Comparison of ENCODE assay signal across 8 cellular contexts in the genomic region with DNA sequence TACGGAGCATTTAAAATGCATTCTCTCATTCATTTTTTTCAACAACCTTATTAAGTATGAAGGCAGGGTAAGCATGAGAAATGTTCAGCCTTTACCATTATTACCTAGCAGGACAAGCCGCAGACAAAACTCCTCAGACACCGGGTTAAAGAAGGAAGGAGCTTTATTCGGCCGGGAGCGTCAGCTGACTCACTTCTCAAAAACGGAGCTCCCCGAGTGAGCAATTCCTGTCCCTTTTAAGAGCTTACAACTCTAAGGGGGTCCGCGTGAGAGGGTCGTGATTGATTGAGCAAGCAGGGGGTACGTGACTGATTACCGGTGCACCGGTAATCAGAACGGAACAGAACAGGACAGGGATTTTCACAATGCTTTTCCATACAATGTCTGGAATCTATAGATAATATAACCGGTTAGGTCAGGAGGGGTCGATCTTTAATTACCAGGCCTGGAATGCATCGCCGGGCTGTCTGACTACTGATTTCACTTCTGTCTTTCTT. TPM values are rescaled to one million over a fixed set of nuclear protein-coding genes. Genes with fewer than 3 reads are reported as not detected.
DNase-seq lines count a peak whose midpoint lies in the region; ATAC-seq and TF ChIP-seq lines count a peak whose summit lies in the region.
"Not testable (repeated sequence)": the region's sequence is repeated elsewhere in the genome, so short reads cannot be mapped to it uniquely, and the experiment has no call there.

No MANE protein-coding gene starts in this region.

- not testable (repeated sequence) for H3K27me3 ChIP-seq in kidney epithelial cell (ENCODE audit: control insufficient read depth, insufficient read depth, low read length); gastrocnemius medialis

- H3K27me3 Mint-ChIP-seq in activated CD4-positive, alpha-beta memory T cell treated with anti-CD3 and anti-CD28 coated beads, Interleukin-2, amount 10 ng/mL, durations not matched to agents 7 days and 5 days = not testable (repeated sequence)

- in situ Hi-C loops in ACHN (cut with HindIII; ENCODE audit: low pct_ligation_motif_present, low pct_unique_long_range_greater_than_20kb, low sequenced_read_pairs) = not testable (repeated sequence)
- in situ Hi-C loops in gastrocnemius medialis (cut with MboI; ENCODE audit: low sequenced_read_pairs in 4 of 4) = loop anchor here in 1 of 4 donors (10.0 kb wide), 1 partner anchor 57 kb away; no protein-coding TSS in a partner anchor

- not testable (repeated sequence) for TF ChIP-seq POLR2A in gastrocnemius medialis (IDR thresholded peaks at IDR 0.05)

- peak; percentile 44 for DNase-seq in ACHN
- peak; percentile 50 for DNase-seq in NCI-H748 treated with DMSO at 0.1 percent for 48 hours (lab: John Stamatoyannopoulos, UW)
- DNase-seq in activated CD4-positive, alpha-beta memory T cell treated with anti-CD3 and anti-CD28 coated beads, Interleukin-2, amount 10 ng/mL, durations not matched to agents 7 days and 5 days = peak; percentile 31
- peak; percentile 18 for DNase-seq in dermis blood vessel endothelial cell
- DNase-seq in kidney epithelial cell (ENCODE audit: low read depth); gastrocnemius medialis: not testable (repeated sequence)

- CTCF ChIA-PET in activated CD4-positive, alpha-beta memory T cell treated with anti-CD3 and anti-CD28 coated beads, Interleukin-2, amount 10 ng/mL, durations not matched to agents 7 days and 5 days (lab: Charles Lee) = interaction anchor here (0.6 to 4.0 kb wide), 12 partner anchors 15 to 806 kb away, joined by 3 to 83 read pairs (median 4); partner anchors contain the start of genes GGT7, MMP24OS, SCAND1 and TRPC4AP

- peak; percentile 18 for ATAC-seq in GM18873 (IDR thresholded peaks at IDR 0.05; ENCODE audit: low FRiP score, unreplicated experiment)
- peak; percentile 17 for ATAC-seq in HG02970 (IDR thresholded peaks at IDR 0.05; ENCODE audit: low FRiP score, unreplicated experiment)
- peak; percentile 15 to 28 for ATAC-seq in gastrocnemius medialis

- POLR2A ChIA-PET in activated CD4-positive, alpha-beta memory T cell treated with anti-CD3 and anti-CD28 coated beads, Interleukin-2, amount 10 ng/mL, durations not matched to agents 7 days and 5 days (lab: Charles Lee) = interaction anchor here (0.9 to 2.2 kb wide), 28 partner anchors 9 to 807 kb away, joined by 3 to 29 read pairs (median 4); partner anchors contain the start of genes ACSS2, CEP250, EIF6 and MMP24OS

- TF ChIP-seq CTCF in kidney epithelial cell (IDR thresholded peaks at IDR 0.05; ENCODE audit: insufficient read depth, low read length, poor library complexity, severe bottlenecking); gastrocnemius medialis (IDR thresholded peaks at IDR 0.05 in 4 of 5, conservative IDR thresholded peaks at IDR 0.05 in 1 of 5): not testable (repeated sequence)

- H3K36me3 ChIP-seq in kidney epithelial cell (ENCODE audit: control insufficient read depth, insufficient read depth, low read length); gastrocnemius medialis: not testable (repeated sequence)

- peaks cover 33% of the 10 kb centered on the region for H3K4me1 Mint-ChIP-seq in activated CD4-positive, alpha-beta memory T cell treated with anti-CD3 and anti-CD28 coated beads, Interleukin-2, amount 10 ng/mL, durations not matched to agents 7 days and 5 days

- not testable (repeated sequence) for H3K9me3 ChIP-seq in gastrocnemius medialis

- peak overlapping the region; percentile 70 for H3K4me3 ChIP-seq in kidney epithelial cell (ENCODE audit: low read depth, low read length)
- H3K4me3 ChIP-seq in gastrocnemius medialis = peak overlapping the region; percentile 74 to 84 (median 76)

- peak overlapping the region; percentile 91 for H3K27ac Mint-ChIP-seq in activated CD4-positive, alpha-beta memory T cell treated with anti-CD3 and anti-CD28 coated beads, Interleukin-2, amount 10 ng/mL, durations not matched to agents 7 days and 5 days

- H3K4me3 Mint-ChIP-seq in activated CD4-positive, alpha-beta memory T cell treated with anti-CD3 and anti-CD28 coated beads, Interleukin-2, amount 10 ng/mL, durations not matched to agents 7 days and 5 days = peak overlapping the region; percentile 99

- intact Hi-C loops in gastrocnemius medialis (cut with DNase I; ENCODE audit: low total_unique reads) = loop anchor here (1.0 to 10.0 kb wide), 5 partner anchors 25 to 307 kb away; partner anchors contain the start of genes CEP250, GGT7, PROCR and TRPC4AP

- peaks cover 25% of the 10 kb centered on the region for H3K36me3 Mint-ChIP-seq in activated CD4-positive, alpha-beta memory T cell treated with anti-CD3 and anti-CD28 coated beads, Interleukin-2, amount 10 ng/mL, durations not matched to agents 7 days and 5 days (ENCODE audit: low read depth)

- peak overlapping the region; percentile 65 to 79 (median 72) for H3K27ac ChIP-seq in gastrocnemius medialis

- not testable (repeated sequence) for H3K9me3 Mint-ChIP-seq in activated CD4-positive, alpha-beta memory T cell treated with anti-CD3 and anti-CD28 coated beads, Interleukin-2, amount 10 ng/mL, durations not matched to agents 7 days and 5 days

- H3K4me1 ChIP-seq in gastrocnemius medialis = peaks cover 4 to 22% of the 10 kb centered on the region in 2 donors

RNA-seq across cellular contexts. Expression of gene EDEM2, which starts 0.5 kb away (rescaled TPM):
- total RNA-seq in activated CD4-positive, alpha-beta memory T cell treated with anti-CD3 and anti-CD28 coated beads, Interleukin-2, amount 10 ng/mL, durations not matched to agents 7 days and 5 days = 10 to 100 TPM; 29.7 to 30.5 TPM
- total RNA-seq in dermis blood vessel endothelial cell (82.9 and 92.2 TPM in 2 replicates), kidney epithelial cell (34.7 TPM in 2 replicates), gastrocnemius medialis (10 to 100 TPM in 1 of 4 donors, 1 to 10 TPM in 3; 7.2 to 12.2 (median 9.5) TPM)

RNA-seq across cellular contexts. Expression of gene PROCR, which starts 24.2 kb away (rescaled TPM):
- under 1 TPM; 0.88 to 0.95 TPM for total RNA-seq in activated CD4-positive, alpha-beta memory T cell treated with anti-CD3 and anti-CD28 coated beads, Interleukin-2, amount 10 ng/mL, durations not matched to agents 7 days and 5 days
- total RNA-seq in dermis blood vessel endothelial cell (124 and 176 TPM in 2 replicates), kidney epithelial cell (15.6 and 25.6 TPM in 2 replicates), gastrocnemius medialis (10 to 100 TPM in 1 of 4 donors, 1 to 10 TPM in 3; 5.6 to 19.4 (median 7.3) TPM)

RNA-seq across cellular contexts. Expression of gene TRPC4AP, which starts 55.0 kb away (rescaled TPM):
- total RNA-seq in activated CD4-positive, alpha-beta memory T cell treated with anti-CD3 and anti-CD28 coated beads, Interleukin-2, amount 10 ng/mL, durations not matched to agents 7 days and 5 days = 10 to 100 TPM; 63.5 to 65.7 TPM
- 90.2 and 100 TPM in 2 replicates for total RNA-seq in dermis blood vessel endothelial cell
- 78.8 and 99.3 TPM in 2 replicates for total RNA-seq in kidney epithelial cell
- total RNA-seq in gastrocnemius medialis = 10 to 100 TPM; 58.4 to 67.4 (median 63.5) TPM
